2 cellular contexts compared by ENCODE assay signal in the genomic region with DNA sequence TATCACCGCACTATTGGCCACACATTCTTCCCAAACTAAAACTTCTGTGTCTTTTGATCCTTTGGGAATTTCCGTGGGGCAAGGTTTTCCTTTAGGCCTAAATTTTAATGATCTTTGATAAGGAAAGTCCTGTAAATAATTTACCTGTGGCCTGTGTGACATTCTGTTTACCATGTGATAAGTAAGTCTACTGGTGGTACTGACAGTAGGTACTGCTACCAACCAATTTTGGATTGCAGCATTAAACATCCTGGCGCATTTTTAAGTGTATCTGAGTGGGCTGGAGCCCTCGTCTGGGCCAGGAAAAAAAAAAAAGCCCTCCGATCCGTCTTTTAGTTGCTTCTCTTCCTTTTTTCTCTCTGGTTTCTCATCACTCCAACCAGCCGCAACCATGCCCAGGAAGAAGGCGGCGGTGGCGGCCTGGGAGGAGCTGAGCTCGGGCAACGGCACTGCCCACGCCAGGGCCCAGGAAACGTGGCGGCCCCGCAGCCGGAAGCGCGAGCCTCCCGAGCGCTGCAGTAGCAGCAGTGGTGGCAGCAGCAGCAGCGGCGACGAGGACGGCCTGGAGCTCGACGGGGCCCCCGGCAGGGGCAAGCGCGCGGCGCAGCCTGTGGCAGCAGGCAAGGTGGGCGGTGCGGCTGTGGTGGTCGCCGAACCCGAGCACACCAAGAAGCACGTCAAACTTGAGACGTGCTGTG.
TF ChIP-seq lines count a peak whose summit lies in the region.

No MANE protein-coding gene starts in this region.

TF ChIP-seq in WTC11, 78 proteins besides CTCF, POLR2A, EP300 and RAD21:
- TF ChIP-seq, protein P1, sequence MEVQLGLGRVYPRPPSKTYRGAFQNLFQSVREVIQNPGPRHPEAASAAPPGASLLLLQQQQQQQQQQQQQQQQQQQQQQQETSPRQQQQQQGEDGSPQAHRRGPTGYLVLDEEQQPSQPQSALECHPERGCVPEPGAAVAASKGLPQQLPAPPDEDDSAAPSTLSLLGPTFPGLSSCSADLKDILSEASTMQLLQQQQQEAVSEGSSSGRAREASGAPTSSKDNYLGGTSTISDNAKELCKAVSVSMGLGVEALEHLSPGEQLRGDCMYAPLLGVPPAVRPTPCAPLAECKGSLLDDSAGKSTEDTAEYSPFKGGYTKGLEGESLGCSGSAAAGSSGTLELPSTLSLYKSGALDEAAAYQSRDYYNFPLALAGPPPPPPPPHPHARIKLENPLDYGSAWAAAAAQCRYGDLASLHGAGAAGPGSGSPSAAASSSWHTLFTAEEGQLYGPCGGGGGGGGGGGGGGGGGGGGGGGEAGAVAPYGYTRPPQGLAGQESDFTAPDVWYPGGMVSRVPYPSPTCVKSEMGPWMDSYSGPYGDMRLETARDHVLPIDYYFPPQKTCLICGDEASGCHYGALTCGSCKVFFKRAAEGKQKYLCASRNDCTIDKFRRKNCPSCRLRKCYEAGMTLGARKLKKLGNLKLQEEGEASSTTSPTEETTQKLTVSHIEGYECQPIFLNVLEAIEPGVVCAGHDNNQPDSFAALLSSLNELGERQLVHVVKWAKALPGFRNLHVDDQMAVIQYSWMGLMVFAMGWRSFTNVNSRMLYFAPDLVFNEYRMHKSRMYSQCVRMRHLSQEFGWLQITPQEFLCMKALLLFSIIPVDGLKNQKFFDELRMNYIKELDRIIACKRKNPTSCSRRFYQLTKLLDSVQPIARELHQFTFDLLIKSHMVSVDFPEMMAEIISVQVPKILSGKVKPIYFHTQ (CRISPR knock-in tag; IDR thresholded peaks at IDR 0.05), result no peak
- TF ChIP-seq HMGA2 (CRISPR knock-in tag; IDR thresholded peaks at IDR 0.05), result no peak
- TF ChIP-seq NR1H2 (CRISPR knock-in tag; IDR thresholded peaks at IDR 0.05), result no peak
- TF ChIP-seq, protein P2, sequence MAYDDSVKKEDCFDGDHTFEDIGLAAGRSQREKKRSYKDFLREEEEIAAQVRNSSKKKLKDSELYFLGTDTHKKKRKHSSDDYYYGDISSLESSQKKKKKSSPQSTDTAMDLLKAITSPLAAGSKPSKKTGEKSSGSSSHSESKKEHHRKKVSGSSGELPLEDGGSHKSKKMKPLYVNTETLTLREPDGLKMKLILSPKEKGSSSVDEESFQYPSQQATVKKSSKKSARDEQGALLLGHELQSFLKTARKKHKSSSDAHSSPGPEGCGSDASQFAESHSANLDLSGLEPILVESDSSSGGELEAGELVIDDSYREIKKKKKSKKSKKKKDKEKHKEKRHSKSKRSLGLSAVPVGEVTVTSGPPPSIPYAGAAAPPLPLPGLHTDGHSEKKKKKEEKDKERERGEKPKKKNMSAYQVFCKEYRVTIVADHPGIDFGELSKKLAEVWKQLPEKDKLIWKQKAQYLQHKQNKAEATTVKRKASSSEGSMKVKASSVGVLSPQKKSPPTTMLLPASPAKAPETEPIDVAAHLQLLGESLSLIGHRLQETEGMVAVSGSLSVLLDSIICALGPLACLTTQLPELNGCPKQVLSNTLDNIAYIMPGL (CRISPR knock-in tag; IDR thresholded peaks at IDR 0.05), result no peak
- no peak for TF ChIP-seq SOX15 (CRISPR knock-in tag; IDR thresholded peaks at IDR 0.05)
- TF ChIP-seq, protein P3, sequence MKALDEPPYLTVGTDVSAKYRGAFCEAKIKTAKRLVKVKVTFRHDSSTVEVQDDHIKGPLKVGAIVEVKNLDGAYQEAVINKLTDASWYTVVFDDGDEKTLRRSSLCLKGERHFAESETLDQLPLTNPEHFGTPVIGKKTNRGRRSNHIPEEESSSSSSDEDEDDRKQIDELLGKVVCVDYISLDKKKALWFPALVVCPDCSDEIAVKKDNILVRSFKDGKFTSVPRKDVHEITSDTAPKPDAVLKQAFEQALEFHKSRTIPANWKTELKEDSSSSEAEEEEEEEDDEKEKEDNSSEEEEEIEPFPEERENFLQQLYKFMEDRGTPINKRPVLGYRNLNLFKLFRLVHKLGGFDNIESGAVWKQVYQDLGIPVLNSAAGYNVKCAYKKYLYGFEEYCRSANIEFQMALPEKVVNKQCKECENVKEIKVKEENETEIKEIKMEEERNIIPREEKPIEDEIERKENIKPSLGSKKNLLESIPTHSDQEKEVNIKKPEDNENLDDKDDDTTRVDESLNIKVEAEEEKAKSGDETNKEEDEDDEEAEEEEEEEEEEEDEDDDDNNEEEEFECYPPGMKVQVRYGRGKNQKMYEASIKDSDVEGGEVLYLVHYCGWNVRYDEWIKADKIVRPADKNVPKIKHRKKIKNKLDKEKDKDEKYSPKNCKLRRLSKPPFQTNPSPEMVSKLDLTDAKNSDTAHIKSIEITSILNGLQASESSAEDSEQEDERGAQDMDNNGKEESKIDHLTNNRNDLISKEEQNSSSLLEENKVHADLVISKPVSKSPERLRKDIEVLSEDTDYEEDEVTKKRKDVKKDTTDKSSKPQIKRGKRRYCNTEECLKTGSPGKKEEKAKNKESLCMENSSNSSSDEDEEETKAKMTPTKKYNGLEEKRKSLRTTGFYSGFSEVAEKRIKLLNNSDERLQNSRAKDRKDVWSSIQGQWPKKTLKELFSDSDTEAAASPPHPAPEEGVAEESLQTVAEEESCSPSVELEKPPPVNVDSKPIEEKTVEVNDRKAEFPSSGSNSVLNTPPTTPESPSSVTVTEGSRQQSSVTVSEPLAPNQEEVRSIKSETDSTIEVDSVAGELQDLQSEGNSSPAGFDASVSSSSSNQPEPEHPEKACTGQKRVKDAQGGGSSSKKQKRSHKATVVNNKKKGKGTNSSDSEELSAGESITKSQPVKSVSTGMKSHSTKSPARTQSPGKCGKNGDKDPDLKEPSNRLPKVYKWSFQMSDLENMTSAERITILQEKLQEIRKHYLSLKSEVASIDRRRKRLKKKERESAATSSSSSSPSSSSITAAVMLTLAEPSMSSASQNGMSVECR (CRISPR knock-in tag; IDR thresholded peaks at IDR 0.05; ENCODE audit: borderline replicate concordance), result no peak
- no peak for TF ChIP-seq ZNF219 (CRISPR knock-in tag; IDR thresholded peaks at IDR 0.05; ENCODE audit: borderline replicate concordance)
- no peak for TF ChIP-seq TEAD1 (CRISPR knock-in tag; IDR thresholded peaks at IDR 0.05)
- no peak for TF ChIP-seq NFE2L1 (CRISPR knock-in tag; IDR thresholded peaks at IDR 0.05)
- no peak for TF ChIP-seq MYBL2 (CRISPR knock-in tag; IDR thresholded peaks at IDR 0.05)
- TF ChIP-seq FOXK1 (CRISPR knock-in tag; IDR thresholded peaks at IDR 0.05), result no peak
- TF ChIP-seq GTF2I (CRISPR knock-in tag; conservative IDR thresholded peaks at IDR 0.05), result no peak

TF ChIP-seq in GM12878, 131 proteins besides CTCF, POLR2A, EP300 and RAD21:
- TF ChIP-seq TCF3 (IDR thresholded peaks at IDR 0.05; ENCODE audit: borderline replicate concordance, insufficient read depth, low read depth, low read length) (no peak), NR2C1 (IDR thresholded peaks at IDR 0.05) (no peak)
- TF ChIP-seq, protein P4, sequence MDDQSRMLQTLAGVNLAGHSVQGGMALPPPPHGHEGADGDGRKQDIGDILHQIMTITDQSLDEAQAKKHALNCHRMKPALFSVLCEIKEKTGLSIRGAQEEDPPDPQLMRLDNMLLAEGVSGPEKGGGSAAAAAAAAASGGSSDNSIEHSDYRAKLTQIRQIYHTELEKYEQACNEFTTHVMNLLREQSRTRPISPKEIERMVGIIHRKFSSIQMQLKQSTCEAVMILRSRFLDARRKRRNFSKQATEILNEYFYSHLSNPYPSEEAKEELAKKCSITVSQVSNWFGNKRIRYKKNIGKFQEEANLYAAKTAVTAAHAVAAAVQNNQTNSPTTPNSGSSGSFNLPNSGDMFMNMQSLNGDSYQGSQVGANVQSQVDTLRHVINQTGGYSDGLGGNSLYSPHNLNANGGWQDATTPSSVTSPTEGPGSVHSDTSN (IDR thresholded peaks at IDR 0.05; ENCODE audit: insufficient replicate concordance, low read depth, low read length), result no peak
